In the genomic region with DNA sequence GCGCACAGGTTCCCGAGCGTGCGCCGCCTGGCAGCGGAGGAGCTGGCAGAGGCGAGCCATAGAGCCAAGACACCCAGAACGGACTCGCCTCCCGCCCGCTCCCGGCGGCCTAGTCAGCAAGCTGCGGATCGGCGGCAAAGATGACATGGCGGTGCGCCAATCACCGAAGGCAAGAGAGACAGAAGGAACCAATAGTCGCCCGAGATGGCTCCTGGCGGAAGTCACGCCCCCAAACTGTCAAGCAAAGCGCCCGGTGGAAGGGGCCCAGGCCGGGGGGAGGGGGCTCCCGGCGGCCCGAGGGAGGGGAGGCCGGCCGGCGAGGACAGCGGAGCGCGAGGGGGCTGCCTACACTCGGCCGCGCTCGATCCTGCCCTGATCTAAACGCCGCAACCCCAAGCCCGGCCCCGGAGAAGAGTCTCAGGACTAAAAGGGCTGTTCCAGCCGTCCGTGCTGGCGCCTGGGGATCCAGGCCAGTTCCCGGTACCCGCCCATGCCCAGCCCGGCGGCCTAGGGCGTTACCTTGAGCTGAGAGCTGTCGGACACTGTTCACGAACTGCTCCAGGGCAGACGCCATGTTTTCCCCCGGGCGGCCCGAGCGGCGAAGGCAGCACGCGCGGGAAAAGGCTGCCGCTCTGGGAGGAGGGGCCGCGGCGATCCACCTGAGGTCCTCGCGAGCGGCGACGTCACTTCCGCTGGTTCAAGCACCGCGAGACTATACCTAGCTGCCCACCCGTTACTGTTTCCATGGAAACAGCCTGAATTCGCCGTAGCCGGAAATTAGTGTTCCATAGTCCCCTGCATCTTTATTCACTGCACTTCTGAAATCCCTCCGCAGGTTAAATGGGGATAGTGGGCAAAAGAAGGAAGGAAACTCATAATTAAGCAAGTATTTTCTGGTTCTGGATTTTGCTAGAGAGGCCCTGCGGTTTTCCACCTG, we compare ENCODE assay signal across 8 cellular contexts. TPM values are rescaled to one million over a fixed set of nuclear protein-coding genes. Genes with fewer than 3 reads are reported as not detected.
DNase-seq lines count a peak whose midpoint lies in the region; ATAC-seq and TF ChIP-seq lines count a peak whose summit lies in the region.

A gene (minus strand): TSS at position 634 of the 937 bp plus-strand sequence. CDS start 60 bp downstream, at position 574.

- intact Hi-C loops in T-helper 2 cell treated with Interferon-gamma antibody and Interleukin-4, amounts not matched to agents 100 ng/mL and 5 ng/mL, for 36 hours (cut with micrococcal nuclease): loop anchor here (1.0 to 2.0 kb wide), 3 partner anchors 24 to 292 kb away; a partner anchor contains a TSS
- intact Hi-C loops in uterus (cut with DNase I; ENCODE audit: low total_unique reads): no loop called here

- H3K36me3 ChIP-seq in right atrium auricular region: no peaks in the 10 kb centered on the region
- no peaks in the 10 kb centered on the region for H3K36me3 ChIP-seq in uterus

- H3K4me3 ChIP-seq in right atrium auricular region (peak within 1 kb of the TSS; percentile 78 to 96), uterus (peak within 1 kb of the TSS; percentile 70 to 95)

- peaks cover 0 to 36% of the 10 kb centered on the region in 2 donors for H3K4me1 ChIP-seq in right atrium auricular region
- peaks cover 4 to 5% of the 10 kb centered on the region in 2 donors for H3K4me1 ChIP-seq in uterus

- TF ChIP-seq CTCF in right atrium auricular region (IDR thresholded peaks at IDR 0.05): no peak
- TF ChIP-seq CTCF in uterus (IDR thresholded peaks at IDR 0.05): no peak

- peak; percentile 65 for ATAC-seq in GM18499 (IDR thresholded peaks at IDR 0.05; ENCODE audit: insufficient read depth, unreplicated experiment)
- peak; percentile 87 for ATAC-seq in HG02943 (IDR thresholded peaks at IDR 0.05; ENCODE audit: low read depth, unreplicated experiment)

- no peaks in the 10 kb centered on the region for H3K9me3 ChIP-seq in right atrium auricular region
- H3K9me3 ChIP-seq in uterus: no peaks in the 10 kb centered on the region

- DNase-seq in NCI-H187 treated with DMSO at 0.1 percent for 48 hours (lab: John Stamatoyannopoulos, UW): peak; percentile 60
- DNase-seq in anterior cingulate cortex (lab: John Stamatoyannopoulos, UW): peak; percentile 78 to 99 (median 96)
- DNase-seq in right atrium auricular region (ENCODE audit: low spot score): peak; percentile 98
- DNase-seq in pulmonary artery endothelial cell (ENCODE audit: low read depth, low spot score): peak; percentile 88
- peak; percentile 98 for DNase-seq in uterus

- peak; percentile 46 to 78 for TF ChIP-seq POLR2A in uterus (IDR thresholded peaks at IDR 0.05)

- H3K27ac ChIP-seq in right atrium auricular region (peak within 1 kb of the TSS; percentile 98 to 99), uterus (peak within 1 kb of the TSS; percentile 92 to 95)

- H3K27me3 ChIP-seq in right atrium auricular region (no peaks in the 10 kb centered on the region), uterus (no peaks in the 10 kb centered on the region)

RNA-seq across cellular contexts. Expression of the gene that starts here (rescaled TPM):
- total RNA-seq in T-helper 2 cell treated with Interferon-gamma antibody and Interleukin-4, amounts not matched to agents 100 ng/mL and 5 ng/mL, for 36 hours: 113 and 125 TPM in 2 replicates
- 10 to 100 TPM; 46.0 to 65.5 TPM for total RNA-seq in right atrium auricular region
- 103 and 120 TPM in 2 replicates for total RNA-seq in pulmonary artery endothelial cell
- total RNA-seq in uterus: 10 to 100 TPM; 13.1 to 83.3 (median 49.4) TPM

Comparison
In these comparisons a context has a peak if more than half of its experiments do, and no peak if none do; other contexts are left out.
1. Peak in every context shown above with its lines: DNase-seq, ATAC-seq, H3K4me3 ChIP-seq and H3K27ac ChIP-seq.